In the genomic region with DNA sequence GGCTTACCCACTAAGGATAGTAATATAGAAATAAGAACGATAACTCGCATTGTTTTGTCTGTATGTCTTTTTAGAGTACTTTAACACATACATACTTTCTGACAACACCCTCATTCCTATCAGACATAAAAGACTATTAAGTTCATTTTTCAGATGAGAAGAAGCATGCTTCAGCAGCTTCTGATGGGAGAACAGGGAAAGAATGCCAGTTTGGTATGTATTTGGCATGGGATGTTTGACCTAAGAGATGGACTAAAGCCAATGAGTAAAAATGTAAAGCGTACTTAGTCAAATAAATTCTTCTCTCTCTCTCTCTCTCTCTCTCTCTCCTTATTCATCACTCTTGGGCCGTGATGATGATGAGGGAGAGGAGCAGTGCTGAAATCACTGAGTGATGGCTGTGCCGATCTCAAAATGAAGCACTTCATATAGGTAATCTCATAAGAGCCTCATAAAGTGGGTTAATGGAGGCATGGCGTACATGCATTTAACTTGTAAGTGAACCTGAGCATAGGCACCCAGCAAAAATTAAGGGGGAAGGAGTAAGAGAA, we compare ENCODE assay signal across 24 cellular contexts.
DNase-seq lines count a peak whose midpoint lies in the region; ATAC-seq, FAIRE-seq and TF ChIP-seq lines count a peak whose summit lies in the region.
"Had no signal": no experiment of that assay in that cellular context is flagged by ENCODE, and none has a peak within 500 bp of the region (broad histone marks: within the 10 kb centered on the region; RNA-seq: fewer than 3 reads in every experiment).

No MANE protein-coding gene starts in this region.

- H3K4me3 Mint-ChIP-seq in mesothelial cell of epicardium, result no peak overlapping the region
- H3K4me3 Mint-ChIP-seq in endothelial cell (ENCODE audit: unreplicated experiment), result no peak overlapping the region

- DNase-seq in AG04449 (ENCODE audit: low read depth, low spot score), result peak; percentile 83
- DNase-seq in dedifferentiated amniotic fluid mesenchymal stem cell (ENCODE audit: extremely low spot score), result peak; percentile 31
- no peak for DNase-seq in mesothelial cell of epicardium (ENCODE audit: low spot score in 2 of 2, unreplicated experiment in 2 of 2)
- DNase-seq in GM12892 (ENCODE audit: insufficient read length), result no peak
- no peak for DNase-seq in medulla oblongata (ENCODE audit: extremely low spot score)
- DNase-seq in endothelial cell (ENCODE audit: low spot score), result no peak
- DNase-seq in coronary artery (ENCODE audit: low spot score), result no peak
- DNase-seq: Calu3, DMS79 treated with DMSO at 0.1 percent for 48 hours, H7, Karpas-422, MV-4-11, NCI-H1105 treated with DMSO at 0.1 percent for 48 hours, NCI-H146, NCI-H1930, NCI-H2107, NCI-H446 treated with DMSO at 0.1 percent for 48 hours, NCI-H526, Right ventricle myocardium superior, RPMI8226 had no signal

- peak overlapping the region; percentile 65 for H3K27ac Mint-ChIP-seq in mesothelial cell of epicardium
- H3K27ac Mint-ChIP-seq in endothelial cell (ENCODE audit: unreplicated experiment), result no peak overlapping the region

- peaks cover 15% of the 10 kb centered on the region for H3K9me3 Mint-ChIP-seq in mesothelial cell of epicardium
- H3K9me3 Mint-ChIP-seq in endothelial cell (ENCODE audit: unreplicated experiment), result no peaks in the 10 kb centered on the region

- TF ChIP-seq CTCF in AG04449 (IDR thresholded peaks at IDR 0.05; ENCODE audit: insufficient read depth, low read length, missing control alignments) (no peak), mesothelial cell of epicardium (IDR thresholded peaks at IDR 0.05; ENCODE audit: unreplicated experiment) (no peak), endothelial cell (IDR thresholded peaks at IDR 0.05; ENCODE audit: unreplicated experiment) (no peak), coronary artery (IDR thresholded peaks at IDR 0.05) (no peak)

- H3K27me3 Mint-ChIP-seq in mesothelial cell of epicardium (ENCODE audit: low read depth), result no peaks in the 10 kb centered on the region
- H3K27me3 Mint-ChIP-seq in endothelial cell (ENCODE audit: unreplicated experiment), result no peaks in the 10 kb centered on the region

- POLR2A ChIA-PET in AG04449 (lab: Yijun Ruan, JAX), result no interaction called here

- no peak overlapping the region for H3K4me3 ChIP-seq in AG04449 (ENCODE audit: low read depth, low read length)
- no peak overlapping the region for H3K4me3 ChIP-seq in coronary artery

- no peak for TF ChIP-seq POLR2A in GM12892 (IDR thresholded peaks at IDR 0.05; ENCODE audit: low read depth, low read length)

- CTCF ChIA-PET in AG04449 (lab: Yijun Ruan, JAX), result interaction anchor here (0.9 kb wide), 1 partner anchor 253 kb away, joined by 3 read pairs; no protein-coding TSS in a partner anchor

- H3K36me3 Mint-ChIP-seq in mesothelial cell of epicardium (peaks cover 6% of the 10 kb centered on the region), endothelial cell (ENCODE audit: low read depth, unreplicated experiment) (no peaks in the 10 kb centered on the region)

- FAIRE-seq in GM12892 (lab: Jason Lieb, UNC), result no peak
- FAIRE-seq: GM19239, HepG2 had no signal

- ATAC-seq in SK-N-SH treated with all-trans-retinoic acid at 6 μM for 48 hours, result peak; percentile 78
- ATAC-seq: HepG2 had no signal

- H3K27ac ChIP-seq in coronary artery, result no peak overlapping the region
- H3K27ac ChIP-seq: 22Rv1 had no signal

- H3K4me1 Mint-ChIP-seq in mesothelial cell of epicardium, result peaks cover 33% of the 10 kb centered on the region
- no peaks in the 10 kb centered on the region for H3K4me1 Mint-ChIP-seq in endothelial cell (ENCODE audit: unreplicated experiment)

TF ChIP-seq in SK-N-SH treated with all-trans-retinoic acid at 6 μM for 48 hours, 23 proteins besides CTCF, POLR2A, EP300 and RAD21:
- TF ChIP-seq CSDC2 (CRISPR knock-in tag; IDR thresholded peaks at IDR 0.05) (no peak), ZNF70 (CRISPR knock-in tag; IDR thresholded peaks at IDR 0.05) (no peak), ISL1 (CRISPR knock-in tag; IDR thresholded peaks at IDR 0.05) (peak; percentile 74)

Comparison
In these comparisons a context has a peak if more than half of its experiments do, and no peak if none do; other contexts are left out.
1. DNase-seq: peak in AG04449 (single experiment) and dedifferentiated amniotic fluid mesenchymal stem cell (single experiment); none in mesothelial cell of epicardium (0 of 2), GM12892 (single experiment), medulla oblongata (single experiment), endothelial cell (single experiment) and coronary artery (single experiment).